Comparison of ENCODE assay signal across 20 cellular contexts in genomic region chr6:140559458-140559857, GRCh38.
DNase-seq lines count a peak whose midpoint lies in the region; ATAC-seq, FAIRE-seq and TF ChIP-seq lines count a peak whose summit lies in the region.
"Had no signal": no experiment of that assay in that cellular context is flagged by ENCODE, and none has a peak within 500 bp of the region (broad histone marks: within the 10 kb centered on the region; RNA-seq: fewer than 3 reads in every experiment).

No MANE protein-coding gene starts in this region.

- no peaks in the 10 kb centered on the region for H4K20me1 ChIP-seq in HCT116 (ENCODE audit: insufficient read depth)
- H4K20me1 ChIP-seq: BLaER1 treated with 17β-estradiol and CSF1 and Interleukin-3, amounts not matched to agents 10 nM and 100 nM had no signal

- no peak overlapping the region for H3K27ac ChIP-seq in A549
- H3K27ac ChIP-seq in HCT116 (ENCODE audit: low read depth, low read length) = no peak overlapping the region
- H3K27ac ChIP-seq: BLaER1 treated with 17β-estradiol and CSF1 and Interleukin-3, amounts not matched to agents 10 nM and 100 nM had no signal

- DNase-seq in A549 (ENCODE audit: low read depth in 1 of 2, low spot score in 1 of 2) (no peak), HCT116 (ENCODE audit: low read depth, low spot score) (no peak), frontal cortex (ENCODE audit: low spot score in 2 of 2) (no peak), left colon (no peak), D341Med (ENCODE audit: low spot score) (no peak)
- DNase-seq: ACHN; AML-193; BE2C; CD4-positive, alpha-beta T cell; CD8-positive, alpha-beta memory T cell; DMS53; DMS79 treated with DMSO at 0.1 percent for 48 hours; GF-D8; H7; HCEC 1CT had no signal

- no peak for ATAC-seq in A549
- no peak for ATAC-seq in HCT116
- ATAC-seq in left colon = no peak
- ATAC-seq in GM18870 (IDR thresholded peaks at IDR 0.05; ENCODE audit: unreplicated experiment) = no peak

- H3K27me3 ChIP-seq in HCT116 (ENCODE audit: insufficient read depth, low read length) = no peaks in the 10 kb centered on the region
- H3K27me3 ChIP-seq: BE2C; BLaER1 treated with 17β-estradiol and CSF1 and Interleukin-3, amounts not matched to agents 10 nM and 100 nM had no signal

- H3K79me2 ChIP-seq in HCT116 (ENCODE audit: insufficient read depth, low read length) = no peaks in the 10 kb centered on the region

- no peaks in the 10 kb centered on the region for H3K36me3 ChIP-seq in HCT116 (ENCODE audit: control insufficient read depth in 1 of 2, insufficient read depth in 2 of 2, low read length in 2 of 2)
- H3K36me3 ChIP-seq: BE2C; BLaER1 treated with 17β-estradiol and CSF1 and Interleukin-3, amounts not matched to agents 10 nM and 100 nM had no signal

- POLR2A ChIA-PET in A549 (lab: Yijun Ruan, JAX) (no interaction called here), HCT116 (lab: Charles Lee) (no interaction called here)

- no peak overlapping the region for H3K9ac ChIP-seq in HCT116 (ENCODE audit: low read length)
- H3K9ac ChIP-seq: BLaER1 treated with 17β-estradiol and CSF1 and Interleukin-3, amounts not matched to agents 10 nM and 100 nM had no signal

- TF ChIP-seq RAD21 in A549 (conservative IDR thresholded peaks at IDR 0.05 in 1 of 2, IDR thresholded peaks at IDR 0.05 in 1 of 2) (no peak), HCT116 (IDR thresholded peaks at IDR 0.05; ENCODE audit: low read depth) (no peak)

- RAD21 ChIA-PET in HCT116 (lab: Charles Lee; ENCODE audit: low non-redundant PET in 1 of 2, low total read pairs in 2 of 2, uncharacterized antibody in 2 of 2, unreplicated experiment in 2 of 2) = no interaction called here

- intact Hi-C loops in HCT116 (cut with micrococcal nuclease) = no loop called here
- intact Hi-C loops in left colon (cut with DNase I, micrococcal nuclease) = no loop called here

- H3K4me3 ChIP-seq in A549 (no peak overlapping the region), HCT116 (replicated peaks in 1 of 2; ENCODE audit: low read depth in 1 of 2, low read length in 2 of 2) (no peak overlapping the region)
- H3K4me3 ChIP-seq: BLaER1 treated with 17β-estradiol and CSF1 and Interleukin-3, amounts not matched to agents 10 nM and 100 nM had no signal

- TF ChIP-seq EP300 in A549 (IDR thresholded peaks at IDR 0.05) = no peak

- no peak for FAIRE-seq in A549 (lab: Jason Lieb, UNC)
- peak; percentile 67 for FAIRE-seq in frontal cortex (lab: Jason Lieb, UNC)
- FAIRE-seq: GM12891, GM18507, H1 had no signal

- no peaks in the 10 kb centered on the region for H3K9me2 ChIP-seq in HCT116 (ENCODE audit: insufficient read depth)

- H3K4me2 ChIP-seq in A549 (no peak overlapping the region), HCT116 (ENCODE audit: low read length) (no peak overlapping the region)
- H3K4me2 ChIP-seq: BLaER1 treated with 17β-estradiol and CSF1 and Interleukin-3, amounts not matched to agents 10 nM and 100 nM had no signal

- TF ChIP-seq POLR2A in A549 (IDR thresholded peaks at IDR 0.05; ENCODE audit: low read length) = no peak
- TF ChIP-seq POLR2A in HCT116 (IDR thresholded peaks at IDR 0.05; ENCODE audit: borderline replicate concordance, extremely low read depth, insufficient read depth, insufficient read length) = no peak

- BruUV-seq in HCT116 (replicated peaks; lab: Mats Ljungman, UMichigan) = no TSS peak

- H2AFZ ChIP-seq in HCT116 (ENCODE audit: low read depth, low read length, poor library complexity, severe bottlenecking) = peak overlapping the region; percentile 1

- H3K9me3 ChIP-seq in A549 (no peaks in the 10 kb centered on the region), HCT116 (ENCODE audit: control insufficient read depth in 1 of 2, insufficient read depth in 1 of 2, low read depth in 1 of 2, low read length in 2 of 2) (no peaks in the 10 kb centered on the region)
- H3K9me3 ChIP-seq: BE2C had no signal

- CTCF ChIA-PET in A549 (lab: Yijun Ruan, JAX) = no interaction called here
- CTCF ChIA-PET in HCT116 (lab: Charles Lee) = no interaction called here

- no peaks in the 10 kb centered on the region for H3K4me1 ChIP-seq in A549
- H3K4me1 ChIP-seq in HCT116 (ENCODE audit: control insufficient read depth in 1 of 2, insufficient read depth in 2 of 2, low read length in 2 of 2) = no peaks in the 10 kb centered on the region
- H3K4me1 ChIP-seq: BE2C had no signal

- TF ChIP-seq CTCF in A549 (IDR thresholded peaks at IDR 0.05) = no peak
- no peak for TF ChIP-seq CTCF in HCT116 (IDR thresholded peaks at IDR 0.05 in 2 of 3, conservative IDR thresholded peaks at IDR 0.05 in 1 of 3; ENCODE audit: borderline replicate concordance in 1 of 3, insufficient read depth in 1 of 3, low read depth in 2 of 3, low read length in 2 of 3)

TF ChIP-seq in A549, 52 proteins besides CTCF, POLR2A, EP300 and RAD21:
- TF ChIP-seq MAFK (IDR thresholded peaks at IDR 0.05; ENCODE audit: partially characterized antibody) = peak; percentile 11
- no peak for TF ChIP-seq ATOH8 (CRISPR knock-in tag; IDR thresholded peaks at IDR 0.05; ENCODE audit: low read depth)

TF ChIP-seq in HCT116, 20 proteins besides CTCF, POLR2A, EP300 and RAD21:
- TF ChIP-seq SP1 (IDR thresholded peaks at IDR 0.05; ENCODE audit: low read depth) (no peak), ZFX (IDR thresholded peaks at IDR 0.05) (no peak), CBX3 (IDR thresholded peaks at IDR 0.05; ENCODE audit: low read depth) (no peak), CEBPB (IDR thresholded peaks at IDR 0.05; ENCODE audit: low read depth) (no peak), POLR2AphosphoS5 (IDR thresholded peaks at IDR 0.05; ENCODE audit: low read depth, low read length) (no peak)
